ENCODE assay signal across 8 cellular contexts in genomic region chr6:37155394-37156312, GRCh38. TPM values are rescaled to one million over a fixed set of nuclear protein-coding genes. Genes with fewer than 3 reads are reported as not detected.
DNase-seq lines count a peak whose midpoint lies in the region; ATAC-seq and TF ChIP-seq lines count a peak whose summit lies in the region.

No MANE protein-coding gene starts in this region.

- H3K27ac Mint-ChIP-seq in CD8-positive, alpha-beta memory T cell = peak overlapping the region in 7 of 8 donors; percentile 20 to 91 (median 56)
- H3K27ac Mint-ChIP-seq in activated naive CD8-positive, alpha-beta T cell treated with anti-CD3 and anti-CD28 coated beads for 36 hours = peak overlapping the region; percentile 84
- H3K27ac Mint-ChIP-seq in stimulated activated effector memory CD8-positive, alpha-beta T cell treated with anti-CD3 and anti-CD28 coated beads, Interleukin-12 subunit alpha, Interleukin-12 subunit beta, amount 100 ng/mL, for 72 hours = peak overlapping the region; percentile 24
- H3K27ac Mint-ChIP-seq in endodermal cell = no peak overlapping the region

- H3K27me3 ChIP-seq in CD8-positive, alpha-beta memory T cell (ENCODE audit: insufficient read depth, low read length, poor library complexity, severe bottlenecking) = no peaks in the 10 kb centered on the region
- H3K27me3 ChIP-seq in endodermal cell (ENCODE audit: control insufficient read depth, insufficient read depth, low read length, poor library complexity, severe bottlenecking) = no peaks in the 10 kb centered on the region

- TF ChIP-seq CTCF in GM20000 (IDR thresholded peaks at IDR 0.05; ENCODE audit: extremely low read depth, missing control alignments) (no peak), endodermal cell (conservative IDR thresholded peaks at IDR 0.05) (no peak)

- WGBS in endodermal cell (ENCODE audit: insufficient coverage in 1 of 2, insufficient read length in 1 of 2), 2 experiments = 91 to 93% methylated on average over 9 to 11 of the region's 11 CpGs

- peak overlapping the region in 5 of 7 donors; percentile 23 to 66 (median 54) for H3K4me3 Mint-ChIP-seq in CD8-positive, alpha-beta memory T cell
- peak overlapping the region; percentile 36 for H3K4me3 Mint-ChIP-seq in activated naive CD8-positive, alpha-beta T cell treated with anti-CD3 and anti-CD28 coated beads for 36 hours
- H3K4me3 Mint-ChIP-seq in stimulated activated effector memory CD8-positive, alpha-beta T cell treated with anti-CD3 and anti-CD28 coated beads, Interleukin-12 subunit alpha, Interleukin-12 subunit beta, amount 100 ng/mL, for 72 hours = peak overlapping the region; percentile 12
- no peak overlapping the region for H3K4me3 Mint-ChIP-seq in endodermal cell

- POLR2A ChIA-PET in CD8-positive, alpha-beta memory T cell (lab: Charles Lee) = interaction anchor here (0.5 kb wide), 1 partner anchor 34 kb away, joined by 8 read pairs; no protein-coding TSS in a partner anchor
- POLR2A ChIA-PET in HEK293T (lab: Yijun Ruan, JAX) = no interaction called here

- H3K4me1 ChIP-seq in CD8-positive, alpha-beta memory T cell (ENCODE audit: insufficient read depth, low read length) = peaks cover 13% of the 10 kb centered on the region
- H3K4me1 ChIP-seq in endodermal cell (ENCODE audit: control insufficient read depth, insufficient read depth, low read length) = no peaks in the 10 kb centered on the region

- no peaks in the 10 kb centered on the region for H3K36me3 Mint-ChIP-seq in CD8-positive, alpha-beta memory T cell
- no peaks in the 10 kb centered on the region for H3K36me3 Mint-ChIP-seq in activated naive CD8-positive, alpha-beta T cell treated with anti-CD3 and anti-CD28 coated beads for 36 hours
- H3K36me3 Mint-ChIP-seq in stimulated activated effector memory CD8-positive, alpha-beta T cell treated with anti-CD3 and anti-CD28 coated beads, Interleukin-12 subunit alpha, Interleukin-12 subunit beta, amount 100 ng/mL, for 72 hours = no peaks in the 10 kb centered on the region
- H3K36me3 Mint-ChIP-seq in endodermal cell (ENCODE audit: low read depth) = no peaks in the 10 kb centered on the region

- no peaks in the 10 kb centered on the region for H3K27me3 Mint-ChIP-seq in CD8-positive, alpha-beta memory T cell
- no peaks in the 10 kb centered on the region for H3K27me3 Mint-ChIP-seq in activated naive CD8-positive, alpha-beta T cell treated with anti-CD3 and anti-CD28 coated beads for 36 hours
- peaks cover 3% of the 10 kb centered on the region for H3K27me3 Mint-ChIP-seq in endodermal cell (ENCODE audit: insufficient read depth)

- no peak overlapping the region for H3K9ac ChIP-seq in endodermal cell (ENCODE audit: extremely low read depth, low read length, poor library complexity, severe bottlenecking)

- H3K4me3 ChIP-seq in CD8-positive, alpha-beta memory T cell (ENCODE audit: low read length) = no peak overlapping the region
- no peak overlapping the region for H3K4me3 ChIP-seq in endodermal cell (ENCODE audit: low read length)

- no peaks in the 10 kb centered on the region for H3K9me3 Mint-ChIP-seq in CD8-positive, alpha-beta memory T cell
- no peaks in the 10 kb centered on the region for H3K9me3 Mint-ChIP-seq in activated naive CD8-positive, alpha-beta T cell treated with anti-CD3 and anti-CD28 coated beads for 36 hours
- no peaks in the 10 kb centered on the region for H3K9me3 Mint-ChIP-seq in stimulated activated effector memory CD8-positive, alpha-beta T cell treated with anti-CD3 and anti-CD28 coated beads, Interleukin-12 subunit alpha, Interleukin-12 subunit beta, amount 100 ng/mL, for 72 hours
- H3K9me3 Mint-ChIP-seq in endodermal cell = no peaks in the 10 kb centered on the region

- no peak overlapping the region for H3K27ac ChIP-seq in CD8-positive, alpha-beta memory T cell (ENCODE audit: low read depth, low read length)
- H3K27ac ChIP-seq in endodermal cell (ENCODE audit: low read depth, low read length) = no peak overlapping the region

- no peak for DNase-seq in CD8-positive, alpha-beta memory T cell
- peak; percentile 67 for DNase-seq in GM20000 (ENCODE audit: low spot score)
- DNase-seq in activated naive CD8-positive, alpha-beta T cell treated with anti-CD3 and anti-CD28 coated beads for 36 hours = peak; percentile 75
- DNase-seq in stimulated activated effector memory CD8-positive, alpha-beta T cell treated with anti-CD3 and anti-CD28 coated beads, Interleukin-12 subunit alpha, Interleukin-12 subunit beta, amount 100 ng/mL, for 72 hours (ENCODE audit: low spot score in 2 of 2) = peak in 1 of 2 donors; percentile 74
- no peak for DNase-seq in HEK293T (ENCODE audit: extremely low spot score)
- no peak for DNase-seq in COLO829 (ENCODE audit: low spot score)
- no peak for DNase-seq in endodermal cell

- no peaks in the 10 kb centered on the region for H3K36me3 ChIP-seq in CD8-positive, alpha-beta memory T cell (ENCODE audit: insufficient read depth, low read length)
- no peaks in the 10 kb centered on the region for H3K36me3 ChIP-seq in endodermal cell (ENCODE audit: control insufficient read depth, insufficient read depth, low read length)

- peak; percentile 77 for ATAC-seq in HG03558 (IDR thresholded peaks at IDR 0.05; ENCODE audit: extremely low read depth, unreplicated experiment)
- ATAC-seq in stimulated activated effector memory CD8-positive, alpha-beta T cell treated with anti-CD3 and anti-CD28 coated beads, Interleukin-12 subunit alpha, Interleukin-12 subunit beta, amount 100 ng/mL, for 72 hours = peak; percentile 88

- CTCF ChIA-PET in CD8-positive, alpha-beta memory T cell (lab: Charles Lee) = interaction anchor here (0.9 to 2.0 kb wide), 2 partner anchors 15 to 105 kb away, joined by 3 to 7 read pairs; no protein-coding TSS in a partner anchor
- CTCF ChIA-PET in HEK293T (lab: Yijun Ruan, JAX) = interaction anchor here (0.6 kb wide), 1 partner anchor 11 kb away, joined by 3 read pairs; no protein-coding TSS in a partner anchor

- peaks cover 11 to 27% (median 24%) of the 10 kb centered on the region in 3 donors for H3K4me1 Mint-ChIP-seq in CD8-positive, alpha-beta memory T cell
- H3K4me1 Mint-ChIP-seq in activated naive CD8-positive, alpha-beta T cell treated with anti-CD3 and anti-CD28 coated beads for 36 hours = peaks cover 30% of the 10 kb centered on the region
- peaks cover 19% of the 10 kb centered on the region for H3K4me1 Mint-ChIP-seq in stimulated activated effector memory CD8-positive, alpha-beta T cell treated with anti-CD3 and anti-CD28 coated beads, Interleukin-12 subunit alpha, Interleukin-12 subunit beta, amount 100 ng/mL, for 72 hours
- peaks cover 4% of the 10 kb centered on the region for H3K4me1 Mint-ChIP-seq in endodermal cell

- no peaks in the 10 kb centered on the region for H3K9me3 ChIP-seq in CD8-positive, alpha-beta memory T cell (ENCODE audit: low read length)
- H3K9me3 ChIP-seq in endodermal cell (ENCODE audit: control insufficient read depth, low read length) = no peaks in the 10 kb centered on the region

TF ChIP-seq in HEK293T, 16 proteins besides CTCF, POLR2A, EP300 and RAD21:
- TF ChIP-seq BHLHE40 (IDR thresholded peaks at IDR 0.05; ENCODE audit: borderline replicate concordance) (no peak), FOXK2 (IDR thresholded peaks at IDR 0.05) (no peak), FOXA1 (IDR thresholded peaks at IDR 0.05) (no peak), ARNT (IDR thresholded peaks at IDR 0.05) (no peak), PKNOX1 (IDR thresholded peaks at IDR 0.05) (no peak), FOXM1 (IDR thresholded peaks at IDR 0.05; ENCODE audit: borderline replicate concordance) (no peak), LEF1 (IDR thresholded peaks at IDR 0.05; ENCODE audit: borderline replicate concordance) (no peak), SP1 (IDR thresholded peaks at IDR 0.05) (no peak), HDGF (IDR thresholded peaks at IDR 0.05; ENCODE audit: borderline replicate concordance) (no peak), SUZ12 (IDR thresholded peaks at IDR 0.05) (no peak), L3MBTL2 (conservative IDR thresholded peaks at IDR 0.05) (no peak), CTBP1 (IDR thresholded peaks at IDR 0.05; ENCODE audit: borderline replicate concordance) (no peak), TARDBP (IDR thresholded peaks at IDR 0.05) (no peak), ZNF384 (IDR thresholded peaks at IDR 0.05) (no peak)
TF ChIP-seq in HEK293T: peak in this region for 0.

RNA-seq across cellular contexts. Expression of gene PIM1, which starts 14.3 kb away (rescaled TPM):
- total RNA-seq in CD8-positive, alpha-beta memory T cell = 10 to 100 TPM; 93.7 to 99.1 TPM
- 253 TPM for polyA plus RNA-seq in CD8-positive, alpha-beta memory T cell
- total RNA-seq in activated naive CD8-positive, alpha-beta T cell treated with anti-CD3 and anti-CD28 coated beads for 36 hours = 100 to 1,000 TPM; 166 to 168 TPM
- total RNA-seq in endodermal cell = 10 to 100 TPM; 43.9 to 65.3 TPM
- 46.6 TPM for polyA plus RNA-seq in endodermal cell (2013, experiment 1 of 2)
- polyA plus RNA-seq in endodermal cell (2013, experiment 2 of 2) = 45.2 TPM

Comparison
In these comparisons a context has a peak if more than half of its experiments do, and no peak if none do; other contexts are left out.
1. DNase-seq: peak in GM20000 (single experiment) and activated naive CD8-positive, alpha-beta T cell treated with anti-CD3 and anti-CD28 coated beads for 36 hours (single experiment); none in CD8-positive, alpha-beta memory T cell (0 of 5), HEK293T (single experiment), COLO829 (single experiment) and endodermal cell (single experiment).